In genomic region chr2:159410276-159410675, GRCh38 we compare ENCODE assay signal across 21 cellular contexts.
"Had no signal": no experiment of that assay in that cellular context is flagged by ENCODE, and none has a peak within 500 bp of the region (broad histone marks: within the 10 kb centered on the region; RNA-seq: fewer than 3 reads in every experiment).

No MANE protein-coding gene starts in this region.

- H3K36me3 Mint-ChIP-seq: activated naive CD4-positive, alpha-beta T cell treated with anti-CD3 and anti-CD28 coated beads, Interleukin-2, amount 10 ng/mL, durations not matched to agents 7 days and 5 days had no signal

- H3K4me3 ChIP-seq: heart left ventricle, lung, thoracic aorta, upper lobe of left lung had no signal

- H3K27ac ChIP-seq: heart left ventricle, thoracic aorta, upper lobe of left lung had no signal

- ATAC-seq: activated naive CD8-positive, alpha-beta T cell treated with anti-CD3 and anti-CD28 coated beads, Interleukin-2, amount 50 U/mL, for 24 hours; heart left ventricle; left lobe of liver; stimulated activated naive CD8-positive, alpha-beta T cell treated with anti-CD3 and anti-CD28 coated beads, Interleukin-15, amount 100 ng/mL, for 72 hours had no signal

- H3K9me3 ChIP-seq: heart left ventricle, thoracic aorta, upper lobe of left lung had no signal

- H3K9me3 Mint-ChIP-seq: activated naive CD4-positive, alpha-beta T cell treated with anti-CD3 and anti-CD28 coated beads, Interleukin-2, amount 10 ng/mL, durations not matched to agents 7 days and 5 days; activated naive CD8-positive, alpha-beta T cell treated with anti-CD3 and anti-CD28 coated beads, Interleukin-2, amount 50 U/mL, for 24 hours; activated T-helper 2 cell treated with anti-CD3 and anti-CD28 coated beads, Interferon-gamma antibody, Interleukin-2, Interleukin-4, amounts not matched to agents 10 μg/mL and 5 μg/mL and 100 μg/mL, durations not matched to agents 14 hours and 24 hours and 36 hours; brain; stimulated activated naive CD8-positive, alpha-beta T cell treated with anti-CD3 and anti-CD28 coated beads, Interleukin-15, amount 100 ng/mL, for 72 hours had no signal

- H3K4me3 Mint-ChIP-seq: activated naive CD4-positive, alpha-beta T cell treated with anti-CD3 and anti-CD28 coated beads, Interleukin-2, amount 10 ng/mL, durations not matched to agents 7 days and 5 days; activated naive CD8-positive, alpha-beta T cell treated with anti-CD3 and anti-CD28 coated beads, Interleukin-2, amount 50 U/mL, for 24 hours; brain; stimulated activated naive CD8-positive, alpha-beta T cell treated with anti-CD3 and anti-CD28 coated beads, Interleukin-15, amount 100 ng/mL, for 72 hours had no signal

- H3K27me3 ChIP-seq: heart left ventricle, upper lobe of left lung had no signal

- H3K4me1 Mint-ChIP-seq: activated naive CD4-positive, alpha-beta T cell treated with anti-CD3 and anti-CD28 coated beads, Interleukin-2, amount 10 ng/mL, durations not matched to agents 7 days and 5 days; activated naive CD8-positive, alpha-beta T cell treated with anti-CD3 and anti-CD28 coated beads, Interleukin-2, amount 50 U/mL, for 24 hours; brain had no signal

- DNase-seq: activated naive CD4-positive, alpha-beta T cell treated with anti-CD3 and anti-CD28 coated beads, Interleukin-2, amount 10 ng/mL, durations not matched to agents 7 days and 5 days; activated naive CD8-positive, alpha-beta T cell treated with anti-CD3 and anti-CD28 coated beads, Interleukin-2, amount 50 U/mL, for 24 hours; activated T-cell treated with anti-CD3 and anti-CD28 coated beads, Interleukin-2, amount 50 U/mL, for 1 hour; anterior cingulate cortex; caudate nucleus; heart left ventricle; kidney; midbrain; occipital lobe; posterior cingulate gyrus; retina; stimulated activated CD4-positive, alpha-beta T cell treated with anti-CD3 and anti-CD28 coated beads, Interleukin-2, amount 100 ng/mL, for 24 hours; stimulated activated naive CD8-positive, alpha-beta T cell treated with anti-CD3 and anti-CD28 coated beads, Interleukin-15, amount 100 ng/mL, for 72 hours; T-helper 1 cell; T1000; upper lobe of left lung had no signal

- H3K4me1 ChIP-seq: heart left ventricle, upper lobe of left lung had no signal

- H3K27ac Mint-ChIP-seq: activated naive CD4-positive, alpha-beta T cell treated with anti-CD3 and anti-CD28 coated beads, Interleukin-2, amount 10 ng/mL, durations not matched to agents 7 days and 5 days; activated naive CD8-positive, alpha-beta T cell treated with anti-CD3 and anti-CD28 coated beads, Interleukin-2, amount 50 U/mL, for 24 hours; activated T-helper 2 cell treated with anti-CD3 and anti-CD28 coated beads, Interferon-gamma antibody, Interleukin-2, Interleukin-4, amounts not matched to agents 10 μg/mL and 5 μg/mL and 100 μg/mL, durations not matched to agents 14 hours and 24 hours and 36 hours; brain had no signal

- H3K27me3 Mint-ChIP-seq: activated naive CD4-positive, alpha-beta T cell treated with anti-CD3 and anti-CD28 coated beads, Interleukin-2, amount 10 ng/mL, durations not matched to agents 7 days and 5 days; activated naive CD8-positive, alpha-beta T cell treated with anti-CD3 and anti-CD28 coated beads, Interleukin-2, amount 50 U/mL, for 24 hours; brain; stimulated activated naive CD8-positive, alpha-beta T cell treated with anti-CD3 and anti-CD28 coated beads, Interleukin-15, amount 100 ng/mL, for 72 hours had no signal
